ENCODE assay signal across 23 cellular contexts in genomic region chr7:12705878-12706277, GRCh38. TPM values are rescaled to one million over a fixed set of nuclear protein-coding genes. Genes with fewer than 3 reads are reported as not detected.
DNase-seq lines count a peak whose midpoint lies in the region; ATAC-seq and TF ChIP-seq lines count a peak whose summit lies in the region.
"Had no signal": no experiment of that assay in that cellular context is flagged by ENCODE, and none has a peak within 500 bp of the region (broad histone marks: within the 10 kb centered on the region; RNA-seq: fewer than 3 reads in every experiment).

No MANE protein-coding gene starts in this region.

- CTCF ChIA-PET in MCF 10A (lab: Yijun Ruan, JAX): interaction anchor here (0.5 to 1.6 kb wide), 5 partner anchors 10 to 557 kb away, joined by 3 to 8 read pairs (median 4); partner anchors contain the start of gene ARL4A

- no peak for ATAC-seq in lower lobe of right lung

- H3K27ac Mint-ChIP-seq in MCF 10A (ENCODE audit: low read depth, unreplicated experiment) (peak overlapping the region; percentile 82), endothelial cell (ENCODE audit: unreplicated experiment) (no peak overlapping the region)
- H3K27ac Mint-ChIP-seq: CD4-positive, CD25-positive, alpha-beta regulatory T cell had no signal

- peaks cover 30% of the 10 kb centered on the region for H3K4me1 Mint-ChIP-seq in MCF 10A (ENCODE audit: insufficient read depth, unreplicated experiment)
- no peaks in the 10 kb centered on the region for H3K4me1 Mint-ChIP-seq in endothelial cell (ENCODE audit: unreplicated experiment)

- POLR2A ChIA-PET in MCF 10A (lab: Yijun Ruan, JAX): interaction anchor here (0.8 to 2.5 kb wide), 10 partner anchors 8 to 311 kb away, joined by 3 to 34 read pairs (median 5); partner anchors contain the start of gene ARL4A

- H3K4me3 ChIP-seq in breast epithelium (no peak overlapping the region), fibroblast of pulmonary artery (replicated peaks; ENCODE audit: low read depth, low read length) (no peak overlapping the region), lower lobe of right lung (no peak overlapping the region)
- H3K4me3 ChIP-seq: BLaER1, SJSA1 had no signal

- H3K27me3 Mint-ChIP-seq in MCF 10A (ENCODE audit: insufficient read depth, unreplicated experiment) (no peaks in the 10 kb centered on the region), endothelial cell (ENCODE audit: unreplicated experiment) (no peaks in the 10 kb centered on the region)
- H3K27me3 Mint-ChIP-seq: CD4-positive, CD25-positive, alpha-beta regulatory T cell had no signal

- intact Hi-C loops in MCF 10A (cut with micrococcal nuclease) (no loop called here), breast epithelium (cut with DNase I; ENCODE audit: low total_unique reads) (no loop called here), lower lobe of right lung (cut with DNase I) (no loop called here)

- H3K4me1 ChIP-seq in breast epithelium (no peaks in the 10 kb centered on the region), lower lobe of right lung (no peaks in the 10 kb centered on the region)
- H3K4me1 ChIP-seq: BLaER1 had no signal

- H3K36me3 Mint-ChIP-seq in MCF 10A (ENCODE audit: insufficient read depth, unreplicated experiment) (peaks cover 5% of the 10 kb centered on the region), endothelial cell (ENCODE audit: low read depth, unreplicated experiment) (no peaks in the 10 kb centered on the region)
- H3K36me3 Mint-ChIP-seq: CD4-positive, CD25-positive, alpha-beta regulatory T cell had no signal

- H3K4me3 Mint-ChIP-seq in MCF 10A (ENCODE audit: unreplicated experiment) (no peak overlapping the region), endothelial cell (ENCODE audit: unreplicated experiment) (no peak overlapping the region)
- H3K4me3 Mint-ChIP-seq: CD4-positive, CD25-positive, alpha-beta regulatory T cell had no signal

- H3K9me3 Mint-ChIP-seq in MCF 10A (ENCODE audit: unreplicated experiment) (peaks cover 8% of the 10 kb centered on the region), endothelial cell (ENCODE audit: unreplicated experiment) (no peaks in the 10 kb centered on the region)

- no TSS peak for BruUV-seq in MCF 10A (replicated peaks; lab: Mats Ljungman, UMichigan)

- TF ChIP-seq POLR2A in breast epithelium (IDR thresholded peaks at IDR 0.05): no peak

- TF ChIP-seq CTCF in MCF 10A (IDR thresholded peaks at IDR 0.05; ENCODE audit: unreplicated experiment): no peak
- no peak for TF ChIP-seq CTCF in breast epithelium (IDR thresholded peaks at IDR 0.05)
- no peak for TF ChIP-seq CTCF in fibroblast of pulmonary artery (IDR thresholded peaks at IDR 0.05; ENCODE audit: low read length, missing control alignments)
- no peak for TF ChIP-seq CTCF in lower lobe of right lung (IDR thresholded peaks at IDR 0.05)
- TF ChIP-seq CTCF in endothelial cell (IDR thresholded peaks at IDR 0.05; ENCODE audit: unreplicated experiment): no peak

- H3K27me3 ChIP-seq in breast epithelium (no peaks in the 10 kb centered on the region), lower lobe of right lung (ENCODE audit: low read depth) (no peaks in the 10 kb centered on the region)
- H3K27me3 ChIP-seq: BLaER1, SJSA1 had no signal

- H3K27ac ChIP-seq in breast epithelium: peak overlapping the region in 1 of 2 donors; percentile 45
- no peak overlapping the region for H3K27ac ChIP-seq in lower lobe of right lung
- H3K27ac ChIP-seq: 22Rv1, BLaER1, SJSA1 had no signal

- H3K36me3 ChIP-seq in breast epithelium: no peaks in the 10 kb centered on the region
- no peaks in the 10 kb centered on the region for H3K36me3 ChIP-seq in lower lobe of right lung
- H3K36me3 ChIP-seq: BLaER1, SJSA1 had no signal

- peaks cover 0 to 10% of the 10 kb centered on the region in 2 donors for H3K9me3 ChIP-seq in breast epithelium
- no peaks in the 10 kb centered on the region for H3K9me3 ChIP-seq in lower lobe of right lung
- H3K9me3 ChIP-seq: BLaER1, SJSA1 had no signal

- DNase-seq in MCF 10A (ENCODE audit: unreplicated experiment): peak; percentile 79
- DNase-seq in breast epithelium (ENCODE audit: low spot score in 2 of 2): no peak
- peak; percentile 72 for DNase-seq in amniotic epithelial cell (ENCODE audit: low read depth)
- peak; percentile 36 for DNase-seq in fibroblast of pulmonary artery (ENCODE audit: low read depth)
- no peak for DNase-seq in lower lobe of right lung
- no peak for DNase-seq in endothelial cell (ENCODE audit: low spot score)
- no peak for DNase-seq in NCI-H446 (lab: John Stamatoyannopoulos, UW)
- DNase-seq in HCEC 1CT: no peak
- DNase-seq: CD4-positive, CD25-positive, alpha-beta regulatory T cell; DMS153; DND-41; KG1; NCI-H1048; NCI-H1417 treated with DMSO at 0.1 percent for 48 hours; NCI-H1694 treated with DMSO at 0.1 percent for 48 hours; NCI-H2081; NCI-H2171 treated with DMSO at 0.1 percent for 48 hours; NCI-H524 treated with DMSO at 0.1 percent for 48 hours; NCI-H774; Right ventricle myocardium superior had no signal

RNA-seq across cellular contexts. Expression of gene ARL4A, which starts 18.4 kb away (rescaled TPM):
- 30.7 and 42.6 TPM in 2 replicates for total RNA-seq in MCF 10A (2022)
- total RNA-seq in breast epithelium: 100 to 1,000 TPM in 1 of 3 donors, 10 to 100 TPM in 2; 28.5 to 165 (median 51.1) TPM
- 44.8 TPM for total RNA-seq in lower lobe of right lung
- total RNA-seq in endothelial cell (ENCODE audit: unreplicated experiment): 41.2 TPM

Comparison
In these comparisons a context has a peak if more than half of its experiments do, and no peak if none do; other contexts are left out.
1. DNase-seq: peak in MCF 10A (single experiment), amniotic epithelial cell (single experiment) and fibroblast of pulmonary artery (single experiment); none in breast epithelium (0 of 2), lower lobe of right lung (single experiment), endothelial cell (single experiment), NCI-H446 (0 of 2) and HCEC 1CT (single experiment).